Comparison of ENCODE assay signal across 13 cellular contexts in the genomic region with DNA sequence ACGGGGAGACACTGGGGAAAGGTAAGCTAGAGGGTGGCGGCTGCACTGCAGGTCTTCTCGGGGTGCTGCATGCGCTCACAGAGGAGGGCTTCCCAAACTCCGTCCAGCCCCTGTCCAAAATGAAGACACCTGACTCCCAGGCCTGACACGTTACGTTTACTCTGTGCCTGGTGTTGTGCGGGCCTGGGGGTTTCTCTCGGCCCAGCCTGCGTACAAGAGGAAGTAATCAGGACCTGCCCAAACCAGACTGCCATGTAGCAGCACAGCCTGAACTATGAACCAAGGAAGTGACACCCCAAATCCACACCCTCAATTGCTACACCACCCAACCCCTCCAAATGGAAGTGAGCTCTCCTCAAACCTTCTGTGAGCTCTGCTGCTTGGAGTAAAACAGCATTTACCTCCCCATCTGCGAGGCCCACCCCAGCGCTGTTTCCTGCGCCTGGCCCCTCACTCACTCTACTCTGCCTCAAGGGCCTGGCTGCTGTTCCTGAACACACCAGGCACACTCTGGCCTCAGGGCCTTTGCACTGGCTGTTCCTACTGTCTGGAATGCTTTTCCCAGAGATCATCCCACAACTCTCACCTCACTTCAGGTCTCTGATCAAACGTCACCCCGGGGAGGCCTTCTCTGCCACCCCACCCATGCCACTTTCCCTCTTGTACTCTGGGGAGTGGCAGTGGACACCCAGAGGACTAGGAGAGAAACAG. TPM values are rescaled to one million over a fixed set of nuclear protein-coding genes. Genes with fewer than 3 reads are reported as not detected.
DNase-seq lines count a peak whose midpoint lies in the region; ATAC-seq lines count a peak whose summit lies in the region.
"Had no signal": no experiment of that assay in that cellular context is flagged by ENCODE, and none has a peak within 500 bp of the region (broad histone marks: within the 10 kb centered on the region; RNA-seq: fewer than 3 reads in every experiment).

No MANE protein-coding gene starts in this region.

- peaks cover 51% of the 10 kb centered on the region for H3K4me1 Mint-ChIP-seq in activated CD4-positive, alpha-beta memory T cell treated with anti-CD3 and anti-CD28 coated beads, Interleukin-2, amount 10 ng/mL, durations not matched to agents 7 days and 5 days

- H3K36me3 ChIP-seq in neuronal stem cell (replicated peaks in 1 of 2; ENCODE audit: control insufficient read depth in 2 of 2, insufficient read depth in 2 of 2, low read length in 2 of 2) = peaks cover 16 to 39% of the 10 kb centered on the region in 2 donors
- peaks cover 29% of the 10 kb centered on the region for H3K36me3 ChIP-seq in effector memory CD4-positive, alpha-beta T cell (ENCODE audit: control insufficient read depth, insufficient read depth, low read length)

- DNase-seq in activated CD4-positive, alpha-beta memory T cell treated with anti-CD3 and anti-CD28 coated beads, Interleukin-2, amount 10 ng/mL, durations not matched to agents 7 days and 5 days = peak; percentile 31
- no peak for DNase-seq in neuronal stem cell (ENCODE audit: low spot score)
- DNase-seq in stimulated activated CD4-positive, alpha-beta T cell treated with anti-CD3 and anti-CD28 coated beads, Interleukin-2, amount 100 ng/mL, for 48 hours = no peak
- no peak for DNase-seq in effector memory CD4-positive, alpha-beta T cell
- DNase-seq in SK-N-DZ (ENCODE audit: low spot score) = no peak
- DNase-seq: DMS153; NCI-H1417 treated with DMSO at 0.1 percent for 48 hours; stimulated activated CD4-positive, alpha-beta T cell treated with anti-CD3 and anti-CD28 coated beads, Interleukin-1b, Interleukin-23, amount 100 ng/mL, for 48 hours had no signal

- H3K4ac ChIP-seq in neuronal stem cell (ENCODE audit: low read length) = no peak overlapping the region

- peak overlapping the region; percentile 29 for H2BK5ac ChIP-seq in neuronal stem cell (ENCODE audit: low read length)

- peaks cover 3% of the 10 kb centered on the region for H3K79me1 ChIP-seq in neuronal stem cell (ENCODE audit: low read depth, low read length)

- peak overlapping the region; percentile 15 for H3K9ac ChIP-seq in neuronal stem cell (ENCODE audit: low read depth, low read length, poor library complexity)
- H3K9ac ChIP-seq: parathyroid adenoma had no signal

- POLR2A ChIA-PET in activated CD4-positive, alpha-beta memory T cell treated with anti-CD3 and anti-CD28 coated beads, Interleukin-2, amount 10 ng/mL, durations not matched to agents 7 days and 5 days (lab: Charles Lee) = interaction anchor here (0.9 to 6.9 kb wide), 5 partner anchors 15 to 159 kb away, joined by 3 to 96 read pairs (median 8); a partner anchor contains a TSS

- H4K91ac ChIP-seq in neuronal stem cell (ENCODE audit: low read depth, low read length, poor library complexity) = no peak overlapping the region

- H3K23ac ChIP-seq in neuronal stem cell (ENCODE audit: low read depth, low read length, poor library complexity) = no peak overlapping the region

- H2BK120ac ChIP-seq in neuronal stem cell (ENCODE audit: low read depth, low read length) = no peak overlapping the region

- no peak overlapping the region for H3K14ac ChIP-seq in neuronal stem cell (ENCODE audit: low read length)

- H2BK15ac ChIP-seq in neuronal stem cell (ENCODE audit: low read length) = no peak overlapping the region

- no peak overlapping the region for H4K8ac ChIP-seq in neuronal stem cell (ENCODE audit: low read depth, low read length)

- no peaks in the 10 kb centered on the region for H3K9me3 ChIP-seq in neuronal stem cell (replicated peaks in 1 of 2; ENCODE audit: control insufficient read depth in 2 of 2, insufficient read depth in 1 of 2, low read depth in 1 of 2, low read length in 2 of 2)
- H3K9me3 ChIP-seq in effector memory CD4-positive, alpha-beta T cell (ENCODE audit: control insufficient read depth, low read length) = no peaks in the 10 kb centered on the region

- no peaks in the 10 kb centered on the region for H3K9me3 Mint-ChIP-seq in activated CD4-positive, alpha-beta memory T cell treated with anti-CD3 and anti-CD28 coated beads, Interleukin-2, amount 10 ng/mL, durations not matched to agents 7 days and 5 days

- no peak overlapping the region for H2AK5ac ChIP-seq in neuronal stem cell (ENCODE audit: low read depth, low read length)

- peak overlapping the region; percentile 59 for H3K4me3 Mint-ChIP-seq in activated CD4-positive, alpha-beta memory T cell treated with anti-CD3 and anti-CD28 coated beads, Interleukin-2, amount 10 ng/mL, durations not matched to agents 7 days and 5 days

- no peak overlapping the region for H3K27ac ChIP-seq in neuronal stem cell (replicated peaks; ENCODE audit: low read length)
- no peak overlapping the region for H3K27ac ChIP-seq in effector memory CD4-positive, alpha-beta T cell (ENCODE audit: insufficient read depth, low read length, poor library complexity, severe bottlenecking)
- H3K27ac ChIP-seq: parathyroid adenoma had no signal

- CTCF ChIA-PET in activated CD4-positive, alpha-beta memory T cell treated with anti-CD3 and anti-CD28 coated beads, Interleukin-2, amount 10 ng/mL, durations not matched to agents 7 days and 5 days (lab: Charles Lee) = interaction anchor here (1.4 to 3.0 kb wide), 5 partner anchors 15 to 190 kb away, joined by 3 to 13 read pairs (median 9); no protein-coding TSS in a partner anchor

- no peak overlapping the region for H3K4me2 ChIP-seq in neuronal stem cell (ENCODE audit: insufficient read depth, low read length, poor library complexity, severe bottlenecking)

- WGBS in neuronal stem cell (ENCODE audit: extremely low coverage in 2 of 2, insufficient read length in 2 of 2, insufficient replicate concordance in 1 of 2), 2 donors = no CpG with 5 or more reads among the region's 15 CpGs

- no peak overlapping the region for H2AFZ ChIP-seq in neuronal stem cell (ENCODE audit: low read length)
- H2AFZ ChIP-seq: parathyroid adenoma had no signal

- H3K27me3 ChIP-seq in neuronal stem cell (ENCODE audit: control insufficient read depth in 3 of 3, insufficient read depth in 3 of 3, low read depth in 1 of 3, low read length in 3 of 3) = no peaks in the 10 kb centered on the region
- H3K27me3 ChIP-seq in effector memory CD4-positive, alpha-beta T cell (replicated peaks; ENCODE audit: control insufficient read depth, insufficient read depth, low read length, poor library complexity, severe bottlenecking) = no peaks in the 10 kb centered on the region

- H3K4me3 ChIP-seq in neuronal stem cell (ENCODE audit: low read length in 2 of 2) = no peak overlapping the region
- no peak overlapping the region for H3K4me3 ChIP-seq in effector memory CD4-positive, alpha-beta T cell (ENCODE audit: insufficient read depth, low read depth, low read length, poor library complexity, severe bottlenecking)

- no peak overlapping the region for H2BK12ac ChIP-seq in neuronal stem cell (ENCODE audit: low read length)

- H3K18ac ChIP-seq in neuronal stem cell (ENCODE audit: low read length) = no peak overlapping the region

- ATAC-seq in GM18511 (IDR thresholded peaks at IDR 0.05; ENCODE audit: unreplicated experiment) (peak; percentile 17), HG02798 (IDR thresholded peaks at IDR 0.05; ENCODE audit: poor library complexity, unreplicated experiment) (peak; percentile 1)

- H3K36me3 Mint-ChIP-seq in activated CD4-positive, alpha-beta memory T cell treated with anti-CD3 and anti-CD28 coated beads, Interleukin-2, amount 10 ng/mL, durations not matched to agents 7 days and 5 days (ENCODE audit: low read depth) = peaks cover 28% of the 10 kb centered on the region

- peak overlapping the region; percentile 97 for H3K27ac Mint-ChIP-seq in activated CD4-positive, alpha-beta memory T cell treated with anti-CD3 and anti-CD28 coated beads, Interleukin-2, amount 10 ng/mL, durations not matched to agents 7 days and 5 days

- H3K27me3 Mint-ChIP-seq in activated CD4-positive, alpha-beta memory T cell treated with anti-CD3 and anti-CD28 coated beads, Interleukin-2, amount 10 ng/mL, durations not matched to agents 7 days and 5 days = no peaks in the 10 kb centered on the region

- H3K4me1 ChIP-seq in neuronal stem cell (ENCODE audit: control insufficient read depth in 2 of 2, insufficient read depth in 1 of 2, low read depth in 1 of 2, low read length in 2 of 2) = peaks cover 7 to 10% of the 10 kb centered on the region in 2 donors
- H3K4me1 ChIP-seq in effector memory CD4-positive, alpha-beta T cell (ENCODE audit: control insufficient read depth, insufficient read depth, low read length, poor library complexity, severe bottlenecking) = peaks cover 13% of the 10 kb centered on the region

RNA-seq across cellular contexts. Expression of a gene that starts 3.0 kb away (rescaled TPM):
- 10 to 100 TPM; 28.9 to 29.0 TPM for total RNA-seq in activated CD4-positive, alpha-beta memory T cell treated with anti-CD3 and anti-CD28 coated beads, Interleukin-2, amount 10 ng/mL, durations not matched to agents 7 days and 5 days
- polyA plus RNA-seq in neuronal stem cell (2013, experiment 1 of 2) = 32.8 TPM
- 30.1 TPM for polyA plus RNA-seq in neuronal stem cell (2013, experiment 2 of 2)
- polyA plus RNA-seq in SK-N-DZ (2014; cell fraction: cytosol; rRNA removed) = 55.8 and 70.4 TPM in 2 replicates
- 22.3 and 37.8 TPM in 2 replicates for polyA plus RNA-seq in SK-N-DZ (2014; cell fraction: nucleus; rRNA removed)

RNA-seq across cellular contexts. Expression of a gene that starts 6.9 kb away (rescaled TPM):
- total RNA-seq in activated CD4-positive, alpha-beta memory T cell treated with anti-CD3 and anti-CD28 coated beads, Interleukin-2, amount 10 ng/mL, durations not matched to agents 7 days and 5 days = 1 to 10 TPM; 5.6 to 5.7 TPM
- polyA plus RNA-seq in neuronal stem cell (2013, experiment 1 of 2) = 30.5 TPM
- polyA plus RNA-seq in neuronal stem cell (2013, experiment 2 of 2) = 31.6 TPM
- 13.6 and 15.5 TPM in 2 replicates for polyA plus RNA-seq in SK-N-DZ (2014; cell fraction: cytosol; rRNA removed)
- 42.4 and 45.2 TPM in 2 replicates for polyA plus RNA-seq in SK-N-DZ (2014; cell fraction: nucleus; rRNA removed)

RNA-seq across cellular contexts. Expression of a gene that starts 18.1 kb away (rescaled TPM):
- 100 to 1,000 TPM; 213 to 229 TPM for total RNA-seq in activated CD4-positive, alpha-beta memory T cell treated with anti-CD3 and anti-CD28 coated beads, Interleukin-2, amount 10 ng/mL, durations not matched to agents 7 days and 5 days
- 33.0 TPM for polyA plus RNA-seq in neuronal stem cell (2013, experiment 1 of 2)
- 32.6 TPM for polyA plus RNA-seq in neuronal stem cell (2013, experiment 2 of 2)
- 13.9 and 15.3 TPM in 2 replicates for polyA plus RNA-seq in SK-N-DZ (2014; cell fraction: cytosol; rRNA removed)
- 22.0 and 32.5 TPM in 2 replicates for polyA plus RNA-seq in SK-N-DZ (2014; cell fraction: nucleus; rRNA removed)

RNA-seq across cellular contexts. Expression of a gene that starts 48.3 kb away (rescaled TPM):
- total RNA-seq in activated CD4-positive, alpha-beta memory T cell treated with anti-CD3 and anti-CD28 coated beads, Interleukin-2, amount 10 ng/mL, durations not matched to agents 7 days and 5 days = 1 to 10 TPM; 1.0 to 2.0 TPM
- polyA plus RNA-seq in neuronal stem cell (2013, experiment 1 of 2) = not detected
- 0.04 TPM for polyA plus RNA-seq in neuronal stem cell (2013, experiment 2 of 2)
- not detected in 2 replicates for polyA plus RNA-seq in SK-N-DZ (2014; cell fraction: cytosol; rRNA removed)
- not detected in 2 replicates for polyA plus RNA-seq in SK-N-DZ (2014; cell fraction: nucleus; rRNA removed)
- total RNA-seq: kidney epithelial cell, temporal lobe had no signal

RNA-seq across cellular contexts. Expression of a gene that starts 48.3 kb away (rescaled TPM):
- 10 to 100 TPM; 10.3 to 12.4 TPM for total RNA-seq in activated CD4-positive, alpha-beta memory T cell treated with anti-CD3 and anti-CD28 coated beads, Interleukin-2, amount 10 ng/mL, durations not matched to agents 7 days and 5 days
- 3.0 TPM for polyA plus RNA-seq in neuronal stem cell (2013, experiment 1 of 2)
- 3.0 TPM for polyA plus RNA-seq in neuronal stem cell (2013, experiment 2 of 2)
- 0.29 and 0.75 TPM in 2 replicates for polyA plus RNA-seq in SK-N-DZ (2014; cell fraction: cytosol; rRNA removed)
- polyA plus RNA-seq in SK-N-DZ (2014; cell fraction: nucleus; rRNA removed) = 6.8 and 8.0 TPM in 2 replicates
